Comparison of ENCODE assay signal across 8 cellular contexts in genomic region chr5:178153530-178154340, GRCh38. TPM values are rescaled to one million over a fixed set of nuclear protein-coding genes. Genes with fewer than 3 reads are reported as not detected.
DNase-seq lines count a peak whose midpoint lies in the region; ATAC-seq and TF ChIP-seq lines count a peak whose summit lies in the region.

Gene NHP2 (minus strand): TSS chr5:178153885. CDS start chr5:178153817, 68 bp downstream.

- H3K36me3 Mint-ChIP-seq in Calu3 (ENCODE audit: insufficient read depth, unreplicated experiment): peaks cover 60% of the 10 kb centered on the region
- H3K36me3 Mint-ChIP-seq in endothelial cell (ENCODE audit: low read depth, unreplicated experiment): peaks cover 24% of the 10 kb centered on the region
- peaks cover 7% of the 10 kb centered on the region for H3K36me3 Mint-ChIP-seq in mesothelial cell of epicardium

- H3K9me3 ChIP-seq in HUES64 (ENCODE audit: insufficient read depth, low read depth, low read length) (no peaks in the 10 kb centered on the region), OCI-LY1 (ENCODE audit: low read length) (no peaks in the 10 kb centered on the region)

- TF ChIP-seq CTCF in Calu3 (IDR thresholded peaks at IDR 0.05; ENCODE audit: unreplicated experiment) (no peak), OCI-LY1 (IDR thresholded peaks at IDR 0.05; ENCODE audit: low read length) (no peak), endothelial cell (IDR thresholded peaks at IDR 0.05; ENCODE audit: unreplicated experiment) (no peak), mesothelial cell of epicardium (IDR thresholded peaks at IDR 0.05; ENCODE audit: unreplicated experiment) (no peak)

- BruUV-seq in Calu3 (replicated peaks; lab: Mats Ljungman, UMichigan): no TSS peak

- H3K27ac Mint-ChIP-seq in Calu3 (ENCODE audit: unreplicated experiment): peak within 1 kb of the TSS; percentile 96
- peak within 1 kb of the TSS; percentile 61 for H3K27ac Mint-ChIP-seq in endothelial cell (ENCODE audit: unreplicated experiment)
- H3K27ac Mint-ChIP-seq in mesothelial cell of epicardium: peak within 1 kb of the TSS; percentile 95

- H3K9me2 ChIP-seq in OCI-LY1 (ENCODE audit: low read depth, low read length): no peaks in the 10 kb centered on the region

- DNase-seq in Calu3: peak; percentile 99
- DNase-seq in activated CD8-positive, alpha-beta memory T cell treated with anti-CD3 and anti-CD28 coated beads, Interleukin-2, amount 50 U/mL, for 4 hours: peak; percentile 98
- DNase-seq in endothelial cell (ENCODE audit: low spot score): peak; percentile 97
- peak; percentile 97 to 99 for DNase-seq in mesothelial cell of epicardium (ENCODE audit: low spot score in 2 of 2, unreplicated experiment in 2 of 2)
- peak; percentile 94 to 96 for DNase-seq in stimulated activated CD8-positive, alpha-beta memory T cell treated with anti-CD3 and anti-CD28 coated beads, Interleukin-15, amount 100 ng/mL, for 48 hours (ENCODE audit: low read depth in 2 of 2)

- H3K27me3 Mint-ChIP-seq in Calu3 (ENCODE audit: unreplicated experiment) (no peaks in the 10 kb centered on the region), endothelial cell (ENCODE audit: unreplicated experiment) (peaks cover 15% of the 10 kb centered on the region), mesothelial cell of epicardium (ENCODE audit: low read depth) (no peaks in the 10 kb centered on the region)

- H3K27me3 ChIP-seq in HUES64 (ENCODE audit: insufficient read depth, low read length) (no peaks in the 10 kb centered on the region), OCI-LY1 (ENCODE audit: insufficient read depth, low read length) (no peaks in the 10 kb centered on the region)

- H3K4me3 Mint-ChIP-seq in Calu3 (ENCODE audit: low read depth, unreplicated experiment) (peak within 1 kb of the TSS; percentile 94), endothelial cell (ENCODE audit: unreplicated experiment) (peak within 1 kb of the TSS; percentile 96), mesothelial cell of epicardium (peak within 1 kb of the TSS; percentile 96)

- ATAC-seq in GM21447 (IDR thresholded peaks at IDR 0.05; ENCODE audit: unreplicated experiment): peak; percentile 98

- H3K4me1 ChIP-seq in HUES64 (ENCODE audit: insufficient read depth, low read length) (no peaks in the 10 kb centered on the region), OCI-LY1 (ENCODE audit: insufficient read depth, low read length, severe bottlenecking) (peaks cover 29% of the 10 kb centered on the region)

- H3K27ac ChIP-seq in HUES64 (ENCODE audit: low read depth, low read length) (peak within 1 kb of the TSS; percentile 64), OCI-LY1 (ENCODE audit: low read depth, low read length, poor library complexity, severe bottlenecking) (peak within 1 kb of the TSS; percentile 13)

- 6% methylated on average over 68 of the region's 68 CpGs for WGBS in HUES64

- H3K4me1 Mint-ChIP-seq in Calu3 (ENCODE audit: low read depth, unreplicated experiment) (peaks cover 22% of the 10 kb centered on the region), endothelial cell (ENCODE audit: unreplicated experiment) (peaks cover 27% of the 10 kb centered on the region), mesothelial cell of epicardium (peaks cover 12% of the 10 kb centered on the region)

- intact Hi-C loops in Calu3 (cut with micrococcal nuclease; ENCODE audit: unreplicated experiment): no loop called here

- H3K9ac ChIP-seq in HUES64 (ENCODE audit: low read depth, low read length): peak within 1 kb of the TSS; percentile 84
- peak within 1 kb of the TSS; percentile 88 for H3K9ac ChIP-seq in OCI-LY1 (ENCODE audit: low read length)

- H3K36me3 ChIP-seq in HUES64 (ENCODE audit: insufficient read depth, low read length) (peaks cover 38% of the 10 kb centered on the region), OCI-LY1 (ENCODE audit: insufficient read depth, low read length) (peaks cover 41% of the 10 kb centered on the region; the same call in 1 of the 2 replicates)

- H3K9me3 Mint-ChIP-seq in Calu3 (ENCODE audit: low read depth, unreplicated experiment) (no peaks in the 10 kb centered on the region), endothelial cell (ENCODE audit: unreplicated experiment) (peaks cover 4% of the 10 kb centered on the region), mesothelial cell of epicardium (no peaks in the 10 kb centered on the region)

- peaks cover 6% of the 10 kb centered on the region; the same call in 1 of the 2 replicates for H3K79me2 ChIP-seq in OCI-LY1 (ENCODE audit: insufficient read depth, low read length)

- peak within 1 kb of the TSS; percentile 93 for H3K4me3 ChIP-seq in HUES64 (ENCODE audit: low read length)
- H3K4me3 ChIP-seq in OCI-LY1 (ENCODE audit: low read depth, low read length, poor library complexity, severe bottlenecking): peak within 1 kb of the TSS; percentile 74

- peak within 1 kb of the TSS; percentile 85 for H3K4me2 ChIP-seq in OCI-LY1 (ENCODE audit: low read length)

- H4K20me1 ChIP-seq in OCI-LY1 (ENCODE audit: insufficient read depth, low read length): no peaks in the 10 kb centered on the region

- CTCF ChIA-PET in Calu3 (lab: Charles Lee): interaction anchor here (0.7 to 1.3 kb wide), 4 partner anchors 8 to 78 kb away, joined by 4 to 25 read pairs (median 6); no protein-coding TSS in a partner anchor

- no peak within 1 kb of the TSS for H2AFZ ChIP-seq in OCI-LY1 (ENCODE audit: low read length)

- no peaks in the 10 kb centered on the region for H3F3A ChIP-seq in OCI-LY1 (ENCODE audit: insufficient read depth, low read length)

RNA-seq across cellular contexts. Expression of gene NHP2, which starts in this region (rescaled TPM):
- total RNA-seq in Calu3 (2022) (182 and 193 TPM in 2 replicates), endothelial cell (ENCODE audit: unreplicated experiment) (84.7 TPM), mesothelial cell of epicardium (112 to 120 TPM (median 116 TPM) in 3 replicates)
- polyA plus RNA-seq in HUES64 (2013, experiment 1 of 2): 215 TPM
- 188 TPM for polyA plus RNA-seq in HUES64 (2013, experiment 2 of 2)

Comparison
In these comparisons a context has a peak if more than half of its experiments do, and no peak if none do; other contexts are left out.
1. Peak in every context shown above with its lines: DNase-seq, ATAC-seq, H3K4me3 ChIP-seq and H3K27ac ChIP-seq.